Comparison of ENCODE assay signal across 30 cellular contexts in the genomic region with DNA sequence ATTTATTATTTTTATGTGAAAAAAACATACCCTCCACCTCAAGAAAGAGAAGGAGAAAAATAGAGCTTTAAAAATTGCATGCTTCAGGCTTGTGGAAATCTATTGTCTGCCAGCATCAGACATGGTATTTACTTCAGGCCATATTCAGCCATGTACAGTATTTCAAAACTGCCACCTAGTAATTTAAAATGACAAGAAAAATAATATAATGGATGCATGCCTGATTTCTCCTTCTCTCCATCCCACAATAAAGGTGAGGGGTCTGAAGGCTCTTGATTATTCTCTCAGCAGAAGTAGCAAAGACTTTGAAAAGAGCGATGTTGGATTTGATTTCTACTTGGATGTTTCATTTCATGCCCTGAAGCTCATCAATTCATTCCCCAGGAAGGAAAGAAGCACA.
DNase-seq lines count a peak whose midpoint lies in the region; TF ChIP-seq lines count a peak whose summit lies in the region.
"Had no signal": no experiment of that assay in that cellular context is flagged by ENCODE, and none has a peak within 500 bp of the region (broad histone marks: within the 10 kb centered on the region; RNA-seq: fewer than 3 reads in every experiment).

No MANE protein-coding gene starts in this region.

- no peaks in the 10 kb centered on the region for H3K36me3 ChIP-seq in neural cell (ENCODE audit: insufficient read depth, low read length)
- H3K36me3 ChIP-seq in ascending aorta, result no peaks in the 10 kb centered on the region
- H3K36me3 ChIP-seq in effector memory CD4-positive, alpha-beta T cell (ENCODE audit: control insufficient read depth, insufficient read depth, low read length), result no peaks in the 10 kb centered on the region
- H3K36me3 ChIP-seq: BE2C; BLaER1; BLaER1 treated with 17β-estradiol and CSF1 and Interleukin-3, amounts not matched to agents 10 nM and 100 nM had no signal

- no peak for TF ChIP-seq CTCF in neural cell (IDR thresholded peaks at IDR 0.05; ENCODE audit: poor library complexity, severe bottlenecking)
- no peak for TF ChIP-seq CTCF in ascending aorta (IDR thresholded peaks at IDR 0.05)

- H3F3A ChIP-seq in neural cell (ENCODE audit: insufficient read depth, low read length, poor library complexity, severe bottlenecking), result no peaks in the 10 kb centered on the region

- H3K27ac ChIP-seq in neural cell (ENCODE audit: low read length), result peak overlapping the region; percentile 65
- H3K27ac ChIP-seq in ascending aorta, result no peak overlapping the region
- no peak overlapping the region for H3K27ac ChIP-seq in effector memory CD4-positive, alpha-beta T cell (ENCODE audit: insufficient read depth, low read length, poor library complexity, severe bottlenecking)
- H3K27ac ChIP-seq: 22Rv1; A549; BLaER1; BLaER1 treated with 17β-estradiol and CSF1 and Interleukin-3, amounts not matched to agents 10 nM and 100 nM; C4-2B had no signal

- H3K27me3 ChIP-seq in neural cell (ENCODE audit: insufficient read depth, low read depth, low read length) (no peaks in the 10 kb centered on the region), ascending aorta (no peaks in the 10 kb centered on the region)
- no peaks in the 10 kb centered on the region for H3K27me3 ChIP-seq in effector memory CD4-positive, alpha-beta T cell (replicated peaks; ENCODE audit: control insufficient read depth, insufficient read depth, low read length, poor library complexity, severe bottlenecking)
- H3K27me3 ChIP-seq: BE2C; BLaER1; BLaER1 treated with 17β-estradiol and CSF1 and Interleukin-3, amounts not matched to agents 10 nM and 100 nM had no signal

- H3K4me3 ChIP-seq in neural cell (ENCODE audit: low read length) (no peak overlapping the region), ascending aorta (no peak overlapping the region)
- H3K4me3 ChIP-seq in effector memory CD4-positive, alpha-beta T cell (ENCODE audit: insufficient read depth, low read depth, low read length, poor library complexity, severe bottlenecking), result no peak overlapping the region
- H3K4me3 ChIP-seq: A549; BLaER1; BLaER1 treated with 17β-estradiol and CSF1 and Interleukin-3, amounts not matched to agents 10 nM and 100 nM had no signal

- no peaks in the 10 kb centered on the region for H3K4me1 ChIP-seq in ascending aorta
- H3K4me1 ChIP-seq in effector memory CD4-positive, alpha-beta T cell (ENCODE audit: control insufficient read depth, insufficient read depth, low read length, poor library complexity, severe bottlenecking), result no peaks in the 10 kb centered on the region
- H3K4me1 ChIP-seq: A549, BE2C, BLaER1, Caco-2 had no signal

- H4K20me1 ChIP-seq in neural cell (ENCODE audit: insufficient read depth), result no peaks in the 10 kb centered on the region
- H4K20me1 ChIP-seq: BLaER1; BLaER1 treated with 17β-estradiol and CSF1 and Interleukin-3, amounts not matched to agents 10 nM and 100 nM had no signal

- no peak overlapping the region for H2AFZ ChIP-seq in neural cell (ENCODE audit: low read depth, low read length)

- TF ChIP-seq RAD21 in neural cell (conservative IDR thresholded peaks at IDR 0.05), result no peak

- peak; percentile 37 for DNase-seq in NCI-H2227 (lab: John Stamatoyannopoulos, UW; ENCODE audit: unreplicated experiment)
- DNase-seq in NCI-H2227 treated with DMSO at 0.1 percent for 48 hours (lab: John Stamatoyannopoulos, UW), result peak; percentile 63
- no peak for DNase-seq in ascending aorta (ENCODE audit: low spot score in 2 of 2)
- DNase-seq in effector memory CD4-positive, alpha-beta T cell, result no peak
- DNase-seq in foreskin melanocyte, result no peak
- DNase-seq: 8988T; ACHN; AML-193; BE2C; C1 segment of cervical spinal cord; Caco-2; Calu3; CD4-positive, alpha-beta memory T cell; CD4-positive, alpha-beta T cell; CD4-positive, CD25-positive, alpha-beta regulatory T cell; CD8-positive, alpha-beta memory T cell; CD8-positive, alpha-beta T cell; COR-L47; DMS 273 treated with DMSO at 0.1 percent for 48 hours; DMS153; DMS79; DMS79 treated with DMSO at 0.1 percent for 48 hours; DND-41; EL had no signal

- intact Hi-C loops in ascending aorta (cut with DNase I), result no loop called here

- no peaks in the 10 kb centered on the region for H3K9me2 ChIP-seq in neural cell (ENCODE audit: insufficient read depth, low read length)

- no peaks in the 10 kb centered on the region for H3K9me3 ChIP-seq in neural cell (ENCODE audit: low read length)
- H3K9me3 ChIP-seq in ascending aorta, result no peaks in the 10 kb centered on the region
- no peaks in the 10 kb centered on the region for H3K9me3 ChIP-seq in effector memory CD4-positive, alpha-beta T cell (ENCODE audit: control insufficient read depth, low read length)
- H3K9me3 ChIP-seq: A549, BE2C, BLaER1, Caco-2 had no signal

- no peak overlapping the region for H3K4me2 ChIP-seq in neural cell (ENCODE audit: low read length)
- H3K4me2 ChIP-seq: A549; BLaER1; BLaER1 treated with 17β-estradiol and CSF1 and Interleukin-3, amounts not matched to agents 10 nM and 100 nM had no signal

- peak; percentile 86 for TF ChIP-seq EP300 in neural cell (conservative IDR thresholded peaks at IDR 0.05; ENCODE audit: poor library complexity, severe bottlenecking)

- H3K9ac ChIP-seq in neural cell (ENCODE audit: low read length), result no peak overlapping the region
- H3K9ac ChIP-seq: BLaER1; BLaER1 treated with 17β-estradiol and CSF1 and Interleukin-3, amounts not matched to agents 10 nM and 100 nM had no signal

- H3K79me2 ChIP-seq in neural cell (replicated peaks; ENCODE audit: insufficient read depth, low read length), result no peaks in the 10 kb centered on the region

TF ChIP-seq in neural cell, 6 proteins besides CTCF, POLR2A, EP300 and RAD21:
- TF ChIP-seq TAF1 (IDR thresholded peaks at IDR 0.05; ENCODE audit: low read depth) (no peak), POLR2AphosphoS5 (IDR thresholded peaks at IDR 0.05) (peak; percentile 65), MXI1 (conservative IDR thresholded peaks at IDR 0.05; ENCODE audit: poor library complexity, severe bottlenecking) (peak; percentile 18), SMC3 (conservative IDR thresholded peaks at IDR 0.05; ENCODE audit: poor library complexity) (no peak)
TF ChIP-seq in neural cell: peak in this region for 2.

Comparison
In these comparisons a context has a peak if more than half of its experiments do, and no peak if none do; other contexts are left out.
1. DNase-seq: peak in NCI-H2227 (single experiment) and NCI-H2227 treated with DMSO at 0.1 percent for 48 hours (single experiment); none in ascending aorta (0 of 2), effector memory CD4-positive, alpha-beta T cell (0 of 3) and foreskin melanocyte (single experiment).